8 cellular contexts compared by ENCODE assay signal in genomic region chr19:14571695-14572490, GRCh38. TPM values are rescaled to one million over a fixed set of nuclear protein-coding genes. Genes with fewer than 3 reads are reported as not detected.
DNase-seq lines count a peak whose midpoint lies in the region; ATAC-seq and TF ChIP-seq lines count a peak whose summit lies in the region.

Gene NDUFB7, minus strand, starts transcription at chr19:14572066. Its CDS starts 66 bp downstream, at chr19:14572000.

- peaks cover 33% of the 10 kb centered on the region for H3K4me1 Mint-ChIP-seq in memory B cell

- peak; percentile 97 for TF ChIP-seq CTCF in GM20000 (IDR thresholded peaks at IDR 0.05; ENCODE audit: extremely low read depth, missing control alignments)

- H3K36me3 ChIP-seq in effector memory CD4-positive, alpha-beta T cell (ENCODE audit: control insufficient read depth, insufficient read depth, low read length), result no peaks in the 10 kb centered on the region

- H3K9me3 ChIP-seq in effector memory CD4-positive, alpha-beta T cell (ENCODE audit: control insufficient read depth, low read length), result no peaks in the 10 kb centered on the region

- peaks cover 14% of the 10 kb centered on the region for H3K4me1 ChIP-seq in effector memory CD4-positive, alpha-beta T cell (ENCODE audit: control insufficient read depth, insufficient read depth, low read length, poor library complexity, severe bottlenecking)

- peak within 1 kb of the TSS; percentile 74 for H3K27ac ChIP-seq in effector memory CD4-positive, alpha-beta T cell (ENCODE audit: insufficient read depth, low read length, poor library complexity, severe bottlenecking)

- no peaks in the 10 kb centered on the region for H3K27me3 ChIP-seq in effector memory CD4-positive, alpha-beta T cell (replicated peaks; ENCODE audit: control insufficient read depth, insufficient read depth, low read length, poor library complexity, severe bottlenecking)

- H3K36me3 Mint-ChIP-seq in memory B cell, result peaks cover 6% of the 10 kb centered on the region

- no peaks in the 10 kb centered on the region for H3K27me3 Mint-ChIP-seq in memory B cell

- peak; percentile 84 for ATAC-seq in memory B cell (ENCODE audit: low read depth)

- no peaks in the 10 kb centered on the region for H3K9me3 Mint-ChIP-seq in memory B cell

- DNase-seq in COR-L47 (lab: John Stamatoyannopoulos, UW) (peak; percentile 94), GM20000 (ENCODE audit: low spot score) (peak; percentile 88), HT-29 (ENCODE audit: low spot score) (peak; percentile 89), memory B cell (ENCODE audit: low spot score in 2 of 2) (peak; percentile 85 to 88)
- DNase-seq in NK-92 treated with Interleukin-12 subunit alpha and Interleukin-12 subunit beta, amount 100 ng/mL, for 24 hours (lab: John Stamatoyannopoulos, UW), result peak; percentile 90
- DNase-seq in effector memory CD4-positive, alpha-beta T cell, result peak; percentile 80 to 90 (median 85)
- DNase-seq in stimulated activated CD8-positive, alpha-beta memory T cell treated with anti-CD3 and anti-CD28 coated beads, Interleukin-12 subunit alpha, Interleukin-12 subunit beta, amount 100 ng/mL, for 24 hours (ENCODE audit: extremely low read depth), result peak; percentile 78

- H3K4me3 Mint-ChIP-seq in memory B cell, result peak within 1 kb of the TSS; percentile 95

- CTCF ChIA-PET in activated CD8-positive, alpha-beta memory T cell treated with anti-CD3 and anti-CD28 coated beads for 36 hours (lab: Charles Lee), result interaction anchor here (5.0 kb wide), 1 partner anchor 116 kb away, joined by 111 read pairs; the partner anchor contains the start of gene ZNF333

- peak within 1 kb of the TSS; percentile 100 for H3K4me3 ChIP-seq in effector memory CD4-positive, alpha-beta T cell (ENCODE audit: insufficient read depth, low read depth, low read length, poor library complexity, severe bottlenecking)

- H3K27ac Mint-ChIP-seq in memory B cell, result peak within 1 kb of the TSS; percentile 90

- POLR2A ChIA-PET in activated CD8-positive, alpha-beta memory T cell treated with anti-CD3 and anti-CD28 coated beads for 36 hours (lab: Charles Lee), result interaction anchor here (0.5 to 1.1 kb wide), 3 partner anchors 119 to 764 kb away, joined by 3 read pairs; partner anchors contain the start of gene ZNF333

RNA-seq across cellular contexts. Expression of gene NDUFB7, which starts in this region (rescaled TPM):
- total RNA-seq in HT-29 (2014; rRNA removed; shearing (Covaris generic)), result 482 and 492 TPM in 2 replicates
- total RNA-seq in activated CD8-positive, alpha-beta memory T cell treated with anti-CD3 and anti-CD28 coated beads for 36 hours, result 100 to 1,000 TPM; 128 to 129 TPM

Comparison
In these comparisons a context has a peak if more than half of its experiments do, and no peak if none do; other contexts are left out.
1. Peak in every context shown above with its lines: DNase-seq, ATAC-seq, H3K4me3 ChIP-seq and H3K27ac ChIP-seq.